16 cellular contexts compared by ENCODE assay signal in genomic region chr1:95641386-95641785, GRCh38.
DNase-seq lines count a peak whose midpoint lies in the region; ATAC-seq and TF ChIP-seq lines count a peak whose summit lies in the region.
"Had no signal": no experiment of that assay in that cellular context is flagged by ENCODE, and none has a peak within 500 bp of the region (broad histone marks: within the 10 kb centered on the region; RNA-seq: fewer than 3 reads in every experiment).

No MANE protein-coding gene starts in this region.

- H3K4me1 Mint-ChIP-seq in chondrocyte (ENCODE audit: low read depth): no peaks in the 10 kb centered on the region
- H3K4me1 Mint-ChIP-seq: CD4-positive, CD25-positive, alpha-beta regulatory T cell had no signal

- WGBS in SK-N-SH (ENCODE audit: low lambda C conversion rate): 9% methylated on average over 2 of the region's 2 CpGs
- 8 to 12% methylated on average over 2 of the region's 2 CpGs for WGBS in body of pancreas, 2 donors

- ATAC-seq in left lobe of liver (peak; percentile 78), body of pancreas (no peak), GM19467 (IDR thresholded peaks at IDR 0.05; ENCODE audit: unreplicated experiment) (no peak)

- H3K9me3 ChIP-seq in SK-N-SH (no peaks in the 10 kb centered on the region), body of pancreas (no peaks in the 10 kb centered on the region)

- H3K79me2 ChIP-seq in SK-N-SH (ENCODE audit: insufficient read depth): no peaks in the 10 kb centered on the region

- H3K27ac Mint-ChIP-seq in chondrocyte (ENCODE audit: unreplicated experiment): no peak overlapping the region
- H3K27ac Mint-ChIP-seq: CD4-positive, CD25-positive, alpha-beta regulatory T cell; HFFc6 had no signal

- DNase-seq in SK-N-SH: no peak
- DNase-seq in left lobe of liver (ENCODE audit: low spot score): no peak
- peak; percentile 11 for DNase-seq in mucosa of gallbladder (ENCODE audit: low spot score)
- no peak for DNase-seq in body of pancreas
- DNase-seq in chondrocyte (ENCODE audit: low spot score): no peak
- no peak for DNase-seq in activated effector memory CD4-positive, alpha-beta T cell treated with anti-CD3 and anti-CD28 coated beads, Interleukin-2, amount 50 U/mL, for 16 hours
- DNase-seq: ACHN; CD4-positive, CD25-positive, alpha-beta regulatory T cell; DMS 273 treated with DMSO at 0.1 percent for 48 hours; EL; HCEC 1CT; HFFc6 had no signal

- H3K4me3 Mint-ChIP-seq in chondrocyte (ENCODE audit: unreplicated experiment): no peak overlapping the region
- H3K4me3 Mint-ChIP-seq: CD4-positive, CD25-positive, alpha-beta regulatory T cell; HFFc6 had no signal

- H3K27ac ChIP-seq in 22Rv1: peak overlapping the region; percentile 32; the same call in 1 of the 2 replicates
- peak overlapping the region; percentile 27 to 100; a peak in 3 of 4 replicates for H3K27ac ChIP-seq in SK-N-SH (ENCODE audit: low read depth in 2 of 2, low read length in 1 of 2)
- no peak overlapping the region for H3K27ac ChIP-seq in body of pancreas
- H3K27ac ChIP-seq: BLaER1 treated with 17β-estradiol and CSF1 and Interleukin-3, amounts not matched to agents 10 nM and 100 nM; HL-60 had no signal

- no peaks in the 10 kb centered on the region for H3F3A ChIP-seq in SK-N-SH (replicated peaks; ENCODE audit: insufficient read depth)

- no peaks in the 10 kb centered on the region for H3K27me3 ChIP-seq in SK-N-SH (ENCODE audit: insufficient read depth)
- no peaks in the 10 kb centered on the region for H3K27me3 ChIP-seq in body of pancreas
- H3K27me3 ChIP-seq: BLaER1 treated with 17β-estradiol and CSF1 and Interleukin-3, amounts not matched to agents 10 nM and 100 nM had no signal

- H4K20me1 ChIP-seq in SK-N-SH (ENCODE audit: insufficient read depth): no peaks in the 10 kb centered on the region
- H4K20me1 ChIP-seq: BLaER1 treated with 17β-estradiol and CSF1 and Interleukin-3, amounts not matched to agents 10 nM and 100 nM had no signal

- CTCF ChIA-PET in SK-N-SH (lab: Yijun Ruan, JAX): no interaction called here

- TF ChIP-seq POLR2A in body of pancreas (IDR thresholded peaks at IDR 0.05): no peak

- H3K4me2 ChIP-seq in SK-N-SH: no peak overlapping the region
- H3K4me2 ChIP-seq: BLaER1 treated with 17β-estradiol and CSF1 and Interleukin-3, amounts not matched to agents 10 nM and 100 nM had no signal

- POLR2A ChIA-PET in SK-N-SH (lab: Yijun Ruan, JAX): interaction anchor here (0.7 to 2.7 kb wide), 9 partner anchors 9 to 332 kb away, joined by 3 to 29 read pairs (median 5); no protein-coding TSS in a partner anchor

- TF ChIP-seq CTCF in 22Rv1 (IDR thresholded peaks at IDR 0.05) (no peak), SK-N-SH (IDR thresholded peaks at IDR 0.05) (no peak), body of pancreas (IDR thresholded peaks at IDR 0.05) (no peak), chondrocyte (IDR thresholded peaks at IDR 0.05) (no peak)

- H3K9me3 Mint-ChIP-seq in chondrocyte (ENCODE audit: low read depth): peaks cover 9% of the 10 kb centered on the region

- H3K9ac ChIP-seq in SK-N-SH: no peak overlapping the region
- H3K9ac ChIP-seq: BLaER1 treated with 17β-estradiol and CSF1 and Interleukin-3, amounts not matched to agents 10 nM and 100 nM had no signal

- H3K27me3 Mint-ChIP-seq in chondrocyte (ENCODE audit: low read depth): peaks cover under 1% of the 10 kb centered on the region
- H3K27me3 Mint-ChIP-seq: CD4-positive, CD25-positive, alpha-beta regulatory T cell had no signal

- no peaks in the 10 kb centered on the region for H3K36me3 Mint-ChIP-seq in chondrocyte (ENCODE audit: low read depth)
- H3K36me3 Mint-ChIP-seq: CD4-positive, CD25-positive, alpha-beta regulatory T cell had no signal

- no peaks in the 10 kb centered on the region for H3K36me3 ChIP-seq in SK-N-SH (replicated peaks in 1 of 2; ENCODE audit: control insufficient read depth in 1 of 2, insufficient read depth in 2 of 2, low read length in 1 of 2)
- H3K36me3 ChIP-seq in body of pancreas (replicated peaks in 1 of 2; ENCODE audit: insufficient read depth in 1 of 2, low read depth in 2 of 2): no peaks in the 10 kb centered on the region
- H3K36me3 ChIP-seq: BLaER1 treated with 17β-estradiol and CSF1 and Interleukin-3, amounts not matched to agents 10 nM and 100 nM had no signal

- H3K9me2 ChIP-seq in SK-N-SH: no peaks in the 10 kb centered on the region

- H2AFZ ChIP-seq in SK-N-SH (ENCODE audit: low read depth): no peak overlapping the region

- H3K4me3 ChIP-seq in SK-N-SH (ENCODE audit: low read depth in 2 of 2, low read length in 1 of 2) (no peak overlapping the region), body of pancreas (no peak overlapping the region)
- H3K4me3 ChIP-seq: BLaER1 treated with 17β-estradiol and CSF1 and Interleukin-3, amounts not matched to agents 10 nM and 100 nM had no signal

- TF ChIP-seq EP300 in SK-N-SH (IDR thresholded peaks at IDR 0.05; ENCODE audit: borderline replicate concordance in 1 of 2, low read depth in 1 of 2, low read length in 1 of 2): peak in 1 of 2 experiments; percentile 90; a peak in 2 of 4 replicates

- TF ChIP-seq RAD21 in SK-N-SH (IDR thresholded peaks at IDR 0.05; ENCODE audit: low read length): no peak; the same call in 1 of the 2 replicates

- intact Hi-C loops in body of pancreas (cut with DNase I): no loop called here

- H3K4me1 ChIP-seq in SK-N-SH (ENCODE audit: control insufficient read depth in 1 of 2, insufficient read depth in 2 of 2, low read depth in 1 of 2, low read length in 1 of 2) (peaks cover 0 to 44% of the 10 kb centered on the region in 2 experiments; a peak in 2 of 4 replicates), body of pancreas (peaks cover 10% of the 10 kb centered on the region)
- H3K4me1 ChIP-seq: BLaER1 treated with 17β-estradiol and CSF1 and Interleukin-3, amounts not matched to agents 10 nM and 100 nM had no signal

TF ChIP-seq in SK-N-SH, 30 proteins besides CTCF, POLR2A, EP300 and RAD21:
- TF ChIP-seq GATA2 (CRISPR knock-in tag; IDR thresholded peaks at IDR 0.05) (peak; percentile 66), REST (IDR thresholded peaks at IDR 0.05; ENCODE audit: low read depth, low read length) (no peak), RCOR1 (IDR thresholded peaks at IDR 0.05; ENCODE audit: low read length) (peak; percentile 47; the same call in 1 of the 2 replicates), IRF3 (IDR thresholded peaks at IDR 0.05; ENCODE audit: low read depth, low read length) (no peak), FOXJ3 (CRISPR knock-in tag; IDR thresholded peaks at IDR 0.05) (peak; percentile 56; the same call in 1 of the 2 replicates), RXRA (IDR thresholded peaks at IDR 0.05; ENCODE audit: borderline replicate concordance, low read depth) (no peak), TCF12 (IDR thresholded peaks at IDR 0.05) (peak; percentile 55; the same call in 1 of the 2 replicates), ZBTB33 (IDR thresholded peaks at IDR 0.05; ENCODE audit: borderline replicate concordance, low read depth) (no peak), CHD2 (IDR thresholded peaks at IDR 0.05; ENCODE audit: low read length, partially characterized antibody) (peak; percentile 13)

Comparison
In these comparisons a context has a peak if more than half of its experiments do, and no peak if none do; other contexts are left out.
1. H3K27ac ChIP-seq: peak in 22Rv1 (single experiment) and SK-N-SH (2 of 2); none in body of pancreas (0 of 4).